In genomic region chr12:90791445-90791844, GRCh38 we compare ENCODE assay signal across 3 cellular contexts.
"Had no signal": no experiment of that assay in that cellular context is flagged by ENCODE, and none has a peak within 500 bp of the region (broad histone marks: within the 10 kb centered on the region; RNA-seq: fewer than 3 reads in every experiment).

No MANE protein-coding gene starts in this region.

- H3K4me3 ChIP-seq: GM12878 had no signal

- DNase-seq: GDM1, GF-D8 had no signal

- ATAC-seq: GM12878 had no signal
